Comparison of ENCODE assay signal across 26 cellular contexts in genomic region chr9:130308081-130308571, GRCh38. TPM values are rescaled to one million over a fixed set of nuclear protein-coding genes. Genes with fewer than 3 reads are reported as not detected.
"Had no signal": no experiment of that assay in that cellular context is flagged by ENCODE, and none has a peak within 500 bp of the region (broad histone marks: within the 10 kb centered on the region; RNA-seq: fewer than 3 reads in every experiment).

No MANE protein-coding gene starts in this region.

- H3K27me3 ChIP-seq: cardiac muscle cell had no signal

- H3K27ac ChIP-seq: brain microvascular endothelial cell, cardiac muscle cell, KMS-11 had no signal

- DNase-seq: activated CD4-positive, alpha-beta memory T cell treated with anti-CD3 and anti-CD28 coated beads, Interleukin-2, amount 10 ng/mL, durations not matched to agents 7 days and 5 days; activated CD4-positive, alpha-beta T cell treated with anti-CD3 and anti-CD28 coated beads, Interleukin-2, amount 50 U/mL, for 1 hour; activated CD4-positive, CD25-positive, alpha-beta regulatory T cell; activated gamma-delta T cell treated with Interleukin-2 at 50 U/mL for 16 hours; activated naive CD4-positive, alpha-beta T cell treated with anti-CD3 and anti-CD28 coated beads, Interleukin-2, amount 10 ng/mL, durations not matched to agents 7 days and 5 days; activated naive CD8-positive, alpha-beta T cell treated with anti-CD3 and anti-CD28 coated beads for 36 hours; activated T-cell treated with anti-CD3 and anti-CD28 coated beads for 4 hours; activated T-cell treated with anti-CD3 and anti-CD28 coated beads, Interleukin-2, amount 50 U/mL, for 72 hours; brain microvascular endothelial cell; NCI-H1092; NCI-H2029; NCI-H2107; NCI-H2171 treated with DMSO at 0.1 percent for 48 hours; NCI-H510A treated with DMSO at 0.1 percent for 48 hours; NCI-H69; T-cell; T-helper 2 cell; T1000 had no signal

- H3K4me3 ChIP-seq: cardiac muscle cell had no signal

- ATAC-seq: activated CD4-positive, alpha-beta T cell treated with anti-CD3 and anti-CD28 coated beads for 36 hours; activated T-cell treated with anti-CD3 and anti-CD28 coated beads, Interleukin-2, amount 50 U/mL, for 72 hours; T-cell had no signal

- H3K36me3 ChIP-seq: brain microvascular endothelial cell, cardiac muscle cell had no signal

RNA-seq across cellular contexts. Expression of gene HMCN2, which starts 42.6 kb away (rescaled TPM):
- total RNA-seq: activated CD4-positive, alpha-beta memory T cell treated with anti-CD3 and anti-CD28 coated beads, Interleukin-2, amount 10 ng/mL, durations not matched to agents 7 days and 5 days; activated CD8-positive, alpha-beta memory T cell treated with anti-CD3 and anti-CD28 coated beads for 36 hours; activated naive CD8-positive, alpha-beta T cell treated with anti-CD3 and anti-CD28 coated beads for 36 hours; activated T-helper 2 cell treated with anti-CD3 and anti-CD28 coated beads, Interferon-gamma antibody, Interleukin-2, Interleukin-4, amounts not matched to agents 10 μg/mL and 5 μg/mL and 100 μg/mL, durations not matched to agents 14 hours and 24 hours and 36 hours; MCF 10A; OCI-LY7; SK-MEL-5 had no signal
